8 cellular contexts compared by ENCODE assay signal in the genomic region with DNA sequence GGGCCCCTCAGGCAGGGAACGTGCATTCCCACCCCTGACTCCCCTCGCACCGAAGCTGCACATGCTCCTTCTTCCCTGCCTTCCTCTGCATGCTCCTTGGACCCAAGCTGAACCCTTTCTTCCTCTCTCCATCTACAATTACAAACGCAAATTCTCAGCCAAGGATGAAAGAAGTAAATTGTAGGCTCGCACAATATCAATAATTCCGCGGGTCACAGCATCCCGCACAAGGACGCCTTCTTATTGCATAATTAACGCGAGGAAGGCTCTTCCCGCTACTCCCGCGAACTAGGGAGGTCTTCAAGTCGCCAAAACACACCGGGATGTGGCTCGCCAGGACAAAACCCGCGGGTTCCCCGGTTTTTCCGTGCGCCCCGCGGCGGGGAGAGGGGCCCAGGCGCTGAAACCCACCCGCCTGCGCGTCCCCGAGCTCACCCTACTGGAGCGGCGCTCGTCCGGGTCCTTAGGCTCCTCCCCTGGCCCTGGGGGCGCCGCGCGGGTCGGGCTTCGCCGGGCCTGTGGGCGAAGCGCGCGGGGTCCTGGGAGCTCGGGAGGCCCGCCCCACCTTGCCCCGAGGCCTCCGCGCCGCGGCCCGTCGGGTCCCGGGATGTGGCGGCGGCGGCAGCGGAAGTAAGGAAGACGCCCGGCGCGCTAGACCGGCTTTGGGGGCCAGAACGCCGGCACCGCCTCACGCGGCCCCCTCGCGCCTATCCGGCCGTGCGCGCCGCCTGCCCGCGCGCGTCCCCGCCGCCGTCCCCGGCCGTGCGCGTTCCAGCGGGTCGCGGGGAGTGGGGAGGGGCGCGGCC. TPM values are rescaled to one million over a fixed set of nuclear protein-coding genes. Genes with fewer than 3 reads are reported as not detected.
DNase-seq lines count a peak whose midpoint lies in the region; ATAC-seq and TF ChIP-seq lines count a peak whose summit lies in the region.

A gene with protein sequence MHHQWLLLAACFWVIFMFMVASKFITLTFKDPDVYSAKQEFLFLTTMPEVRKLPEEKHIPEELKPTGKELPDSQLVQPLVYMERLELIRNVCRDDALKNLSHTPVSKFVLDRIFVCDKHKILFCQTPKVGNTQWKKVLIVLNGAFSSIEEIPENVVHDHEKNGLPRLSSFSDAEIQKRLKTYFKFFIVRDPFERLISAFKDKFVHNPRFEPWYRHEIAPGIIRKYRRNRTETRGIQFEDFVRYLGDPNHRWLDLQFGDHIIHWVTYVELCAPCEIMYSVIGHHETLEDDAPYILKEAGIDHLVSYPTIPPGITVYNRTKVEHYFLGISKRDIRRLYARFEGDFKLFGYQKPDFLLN (minus strand): TSS at position 730 of the 806 bp plus-strand sequence. CDS start 10,993 bp downstream, outside the sequence.

- peak; percentile 59 to 65 for ATAC-seq in CD4-positive, CD25-positive, alpha-beta regulatory T cell (ENCODE audit: low read depth in 2 of 2)
- ATAC-seq in GM19351 (IDR thresholded peaks at IDR 0.05; ENCODE audit: unreplicated experiment) (peak; percentile 88), HG03521 (IDR thresholded peaks at IDR 0.05; ENCODE audit: unreplicated experiment) (peak; percentile 87), foreskin keratinocyte (peak; percentile 81)

- peak within 1 kb of the TSS; percentile 58 to 86 (median 81) for H3K4me3 Mint-ChIP-seq in CD4-positive, CD25-positive, alpha-beta regulatory T cell
- H3K4me3 Mint-ChIP-seq in neural progenitor cell, result peak within 1 kb of the TSS; percentile 97

- peak within 1 kb of the TSS; percentile 80 for H3K4me2 ChIP-seq in neural progenitor cell

- peaks cover 9% of the 10 kb centered on the region for H3K4me1 ChIP-seq in CD4-positive, CD25-positive, alpha-beta regulatory T cell (ENCODE audit: control insufficient read depth, insufficient read depth, low read length, poor library complexity, severe bottlenecking)
- H3K4me1 ChIP-seq in foreskin keratinocyte, result no peaks in the 10 kb centered on the region
- peaks cover 47% of the 10 kb centered on the region for H3K4me1 ChIP-seq in neural progenitor cell
- peaks cover 2 to 15% (median 13%) of the 10 kb centered on the region in 5 donors for H3K4me1 ChIP-seq in subcutaneous abdominal adipose tissue (ENCODE audit: control insufficient read depth in 5 of 5, insufficient read depth in 5 of 5, low read length in 5 of 5)

- H3K27me3 ChIP-seq in CD4-positive, CD25-positive, alpha-beta regulatory T cell (ENCODE audit: control insufficient read depth, insufficient read depth, low read length), result peaks cover 12% of the 10 kb centered on the region
- H3K27me3 ChIP-seq in foreskin keratinocyte (no peaks in the 10 kb centered on the region), neural progenitor cell (no peaks in the 10 kb centered on the region), subcutaneous abdominal adipose tissue (ENCODE audit: control insufficient read depth in 5 of 5, insufficient read depth in 4 of 5, low read length in 5 of 5) (no peaks in the 10 kb centered on the region)

- H3K9me3 ChIP-seq in CD4-positive, CD25-positive, alpha-beta regulatory T cell (ENCODE audit: control insufficient read depth in 2 of 2, low read length in 2 of 2), result no peaks in the 10 kb centered on the region
- H3K9me3 ChIP-seq in neural progenitor cell (ENCODE audit: low read depth) (no peaks in the 10 kb centered on the region), subcutaneous abdominal adipose tissue (ENCODE audit: control insufficient read depth in 5 of 5, low read length in 5 of 5) (no peaks in the 10 kb centered on the region)

- no peaks in the 10 kb centered on the region for H3K36me3 Mint-ChIP-seq in CD4-positive, CD25-positive, alpha-beta regulatory T cell
- H3K36me3 Mint-ChIP-seq in neural progenitor cell, result no peaks in the 10 kb centered on the region

- peaks cover 29% of the 10 kb centered on the region for H3K79me2 ChIP-seq in neural progenitor cell (ENCODE audit: low read depth)

- peaks cover 28% of the 10 kb centered on the region for H3F3A ChIP-seq in neural progenitor cell (ENCODE audit: low read depth)

- H2AFZ ChIP-seq in neural progenitor cell (replicated peaks), result peak within 1 kb of the TSS; percentile 86

- peak within 1 kb of the TSS; percentile 41 for H3K4me3 ChIP-seq in CD4-positive, CD25-positive, alpha-beta regulatory T cell (ENCODE audit: low read depth, low read length)
- H3K4me3 ChIP-seq in neural progenitor cell, result peak within 1 kb of the TSS; percentile 88
- peak within 1 kb of the TSS; percentile 72 to 92 (median 87) for H3K4me3 ChIP-seq in subcutaneous abdominal adipose tissue (ENCODE audit: low read depth in 1 of 5, low read length in 5 of 5)

- no peaks in the 10 kb centered on the region for H3K36me3 ChIP-seq in CD4-positive, CD25-positive, alpha-beta regulatory T cell (ENCODE audit: control insufficient read depth, insufficient read depth, low read length)
- H3K36me3 ChIP-seq in neural progenitor cell, result no peaks in the 10 kb centered on the region
- peaks cover 0 to 3% (median 0%) of the 10 kb centered on the region in 5 donors for H3K36me3 ChIP-seq in subcutaneous abdominal adipose tissue (ENCODE audit: control insufficient read depth in 5 of 5, insufficient read depth in 5 of 5, low read length in 5 of 5)

- H3K9ac ChIP-seq in neural progenitor cell (peak within 1 kb of the TSS; percentile 44), subcutaneous abdominal adipose tissue (ENCODE audit: low read length in 5 of 5) (peak within 1 kb of the TSS; percentile 75 to 90 (median 79))

- H3K27me3 Mint-ChIP-seq in CD4-positive, CD25-positive, alpha-beta regulatory T cell, result peaks cover 38% of the 10 kb centered on the region
- H3K27me3 Mint-ChIP-seq in neural progenitor cell (ENCODE audit: insufficient read depth, low read depth), result no peaks in the 10 kb centered on the region

- no peaks in the 10 kb centered on the region for H3K9me3 Mint-ChIP-seq in CD4-positive, CD25-positive, alpha-beta regulatory T cell
- no peaks in the 10 kb centered on the region for H3K9me3 Mint-ChIP-seq in neural progenitor cell

- DNase-seq in CD4-positive, CD25-positive, alpha-beta regulatory T cell, result peak in 2 of 3 donors; percentile 4 to 44
- DNase-seq in activated gamma-delta T cell (lab: John Stamatoyannopoulos, UW), result peak; percentile 33
- DNase-seq in foreskin keratinocyte, result peak in 1 of 2 donors; percentile 34
- peak; percentile 85 for DNase-seq in neural progenitor cell (ENCODE audit: low spot score)

- peaks cover 0 to 14% (median 4%) of the 10 kb centered on the region in 4 donors for H3K4me1 Mint-ChIP-seq in CD4-positive, CD25-positive, alpha-beta regulatory T cell
- H3K4me1 Mint-ChIP-seq in neural progenitor cell, result peaks cover 52% of the 10 kb centered on the region

- H3K27ac Mint-ChIP-seq in CD4-positive, CD25-positive, alpha-beta regulatory T cell, result peak within 1 kb of the TSS in 1 of 3 donors; percentile 73
- H3K27ac Mint-ChIP-seq in neural progenitor cell, result peak within 1 kb of the TSS; percentile 94

- H3K27ac ChIP-seq in CD4-positive, CD25-positive, alpha-beta regulatory T cell (ENCODE audit: insufficient read depth, low read length, poor library complexity, severe bottlenecking), result no peak within 1 kb of the TSS
- H3K27ac ChIP-seq in foreskin keratinocyte, result peak within 1 kb of the TSS; percentile 40
- H3K27ac ChIP-seq in neural progenitor cell, result peak within 1 kb of the TSS; percentile 74
- no peak within 1 kb of the TSS for H3K27ac ChIP-seq in subcutaneous abdominal adipose tissue (ENCODE audit: low read depth, low read length)

- H4K20me1 ChIP-seq in neural progenitor cell (ENCODE audit: low read depth), result peaks cover 34% of the 10 kb centered on the region

- TF ChIP-seq CTCF in foreskin keratinocyte (conservative IDR thresholded peaks at IDR 0.05), result no peak
- no peak for TF ChIP-seq CTCF in neural progenitor cell (IDR thresholded peaks at IDR 0.05)

TF ChIP-seq in PFSK-1, 5 proteins besides CTCF, POLR2A, EP300 and RAD21:
- no peak for TF ChIP-seq SIN3A (IDR thresholded peaks at IDR 0.05; ENCODE audit: borderline replicate concordance, insufficient read depth, low read length)
- TF ChIP-seq TAF1 (IDR thresholded peaks at IDR 0.05; ENCODE audit: borderline replicate concordance, insufficient read depth, low read length), result peak; percentile 8; the same call in 1 of the 2 replicates
- peak; percentile 53 for TF ChIP-seq FOXP2 (optimal IDR thresholded peaks at IDR 0.05; ENCODE audit: borderline replicate concordance, extremely low read depth, extremely low read length, insufficient read depth)
- TF ChIP-seq POLR2AphosphoS5 (IDR thresholded peaks at IDR 0.05; ENCODE audit: low read depth, low read length), result 0 out of 2 replicates have a peak, but pooled peaks have one; percentile 46
- TF ChIP-seq, protein P1, sequence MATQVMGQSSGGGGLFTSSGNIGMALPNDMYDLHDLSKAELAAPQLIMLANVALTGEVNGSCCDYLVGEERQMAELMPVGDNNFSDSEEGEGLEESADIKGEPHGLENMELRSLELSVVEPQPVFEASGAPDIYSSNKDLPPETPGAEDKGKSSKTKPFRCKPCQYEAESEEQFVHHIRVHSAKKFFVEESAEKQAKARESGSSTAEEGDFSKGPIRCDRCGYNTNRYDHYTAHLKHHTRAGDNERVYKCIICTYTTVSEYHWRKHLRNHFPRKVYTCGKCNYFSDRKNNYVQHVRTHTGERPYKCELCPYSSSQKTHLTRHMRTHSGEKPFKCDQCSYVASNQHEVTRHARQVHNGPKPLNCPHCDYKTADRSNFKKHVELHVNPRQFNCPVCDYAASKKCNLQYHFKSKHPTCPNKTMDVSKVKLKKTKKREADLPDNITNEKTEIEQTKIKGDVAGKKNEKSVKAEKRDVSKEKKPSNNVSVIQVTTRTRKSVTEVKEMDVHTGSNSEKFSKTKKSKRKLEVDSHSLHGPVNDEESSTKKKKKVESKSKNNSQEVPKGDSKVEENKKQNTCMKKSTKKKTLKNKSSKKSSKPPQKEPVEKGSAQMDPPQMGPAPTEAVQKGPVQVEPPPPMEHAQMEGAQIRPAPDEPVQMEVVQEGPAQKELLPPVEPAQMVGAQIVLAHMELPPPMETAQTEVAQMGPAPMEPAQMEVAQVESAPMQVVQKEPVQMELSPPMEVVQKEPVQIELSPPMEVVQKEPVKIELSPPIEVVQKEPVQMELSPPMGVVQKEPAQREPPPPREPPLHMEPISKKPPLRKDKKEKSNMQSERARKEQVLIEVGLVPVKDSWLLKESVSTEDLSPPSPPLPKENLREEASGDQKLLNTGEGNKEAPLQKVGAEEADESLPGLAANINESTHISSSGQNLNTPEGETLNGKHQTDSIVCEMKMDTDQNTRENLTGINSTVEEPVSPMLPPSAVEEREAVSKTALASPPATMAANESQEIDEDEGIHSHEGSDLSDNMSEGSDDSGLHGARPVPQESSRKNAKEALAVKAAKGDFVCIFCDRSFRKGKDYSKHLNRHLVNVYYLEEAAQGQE (IDR thresholded peaks at IDR 0.05; ENCODE audit: insufficient read depth in 1 of 2, low read depth in 2 of 2, low read length in 2 of 2), result peak in 1 of 2 experiments; percentile 6; a peak in 1 of 4 replicates

RNA-seq across cellular contexts. Expression of the gene that starts here (rescaled TPM):
- 0.81 TPM for total RNA-seq in CD4-positive, CD25-positive, alpha-beta regulatory T cell
- under 1 TPM in 2 of 4 donors, not detected in 2; 0.20 to 0.75 TPM for polyA plus RNA-seq in CD4-positive, CD25-positive, alpha-beta regulatory T cell
- polyA plus RNA-seq in PFSK-1 (2012; ENCODE audit: insufficient read length, low read depth), result 20.6 TPM
- total RNA-seq in foreskin keratinocyte (4.1 and 6.6 TPM in 2 replicates), neural progenitor cell (ENCODE audit: low replicate concordance) (27.3 and 28.1 TPM in 2 replicates)
- 3.5 and 4.4 TPM in 2 replicates for polyA plus RNA-seq in foreskin keratinocyte

Comparison
In these comparisons a context has a peak if more than half of its experiments do, and no peak if none do; other contexts are left out.
1. Peak in DNase-seq, ATAC-seq and H3K4me3 ChIP-seq in CD4-positive, CD25-positive, alpha-beta regulatory T cell; RNA of the gene not detected or under 1 TPM.
2. H3K27ac ChIP-seq: peak in foreskin keratinocyte (single experiment) and neural progenitor cell (single experiment); none in CD4-positive, CD25-positive, alpha-beta regulatory T cell (single experiment) and subcutaneous abdominal adipose tissue (single experiment).
3. Peak in every context shown above with its lines, with median percentiles within 50 percentile points of each other: ATAC-seq and H3K4me3 ChIP-seq.